Comparison of ENCODE assay signal across 1 cellular context in genomic region chr11:2276999-2277328, GRCh38.
TF ChIP-seq lines count a peak whose summit lies in the region.

No MANE protein-coding gene starts in this region.

TF ChIP-seq in H1, 55 proteins besides CTCF, POLR2A, EP300 and RAD21:
- 0 out of 2 replicates have a peak, but pooled peaks have one; percentile 20 for TF ChIP-seq MAX (IDR thresholded peaks at IDR 0.05)
- TF ChIP-seq, protein P1, sequence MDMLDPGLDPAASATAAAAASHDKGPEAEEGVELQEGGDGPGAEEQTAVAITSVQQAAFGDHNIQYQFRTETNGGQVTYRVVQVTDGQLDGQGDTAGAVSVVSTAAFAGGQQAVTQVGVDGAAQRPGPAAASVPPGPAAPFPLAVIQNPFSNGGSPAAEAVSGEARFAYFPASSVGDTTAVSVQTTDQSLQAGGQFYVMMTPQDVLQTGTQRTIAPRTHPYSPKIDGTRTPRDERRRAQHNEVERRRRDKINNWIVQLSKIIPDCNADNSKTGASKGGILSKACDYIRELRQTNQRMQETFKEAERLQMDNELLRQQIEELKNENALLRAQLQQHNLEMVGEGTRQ (IDR thresholded peaks at IDR 0.05; ENCODE audit: low read length): no peak
